8 cellular contexts compared by ENCODE assay signal in the genomic region with DNA sequence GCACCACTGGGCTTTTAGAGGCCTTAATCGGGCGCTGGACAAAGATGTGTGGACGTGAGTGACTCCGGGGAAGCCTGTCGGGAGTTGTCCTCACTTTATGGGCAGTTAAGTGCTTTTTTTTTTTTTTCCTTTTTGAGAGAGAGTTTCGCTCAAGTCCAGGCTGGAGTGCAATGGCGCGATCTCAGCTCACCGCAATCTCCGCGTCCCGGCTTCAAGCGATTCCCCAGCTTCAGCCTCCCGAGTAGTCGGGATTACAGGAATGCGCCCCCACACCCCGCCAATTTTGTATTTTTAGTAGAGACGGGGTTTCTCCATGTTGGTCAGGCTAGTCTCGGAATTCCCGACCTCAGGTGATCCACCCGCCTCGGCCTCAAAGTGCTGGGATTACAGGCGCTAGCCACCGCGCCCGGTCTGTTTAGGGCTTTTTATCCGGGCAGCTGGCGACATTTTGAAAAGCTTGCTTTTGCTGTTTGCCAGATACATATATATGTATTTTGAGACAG. TPM values are rescaled to one million over a fixed set of nuclear protein-coding genes. Genes with fewer than 3 reads are reported as not detected.
DNase-seq lines count a peak whose midpoint lies in the region; ATAC-seq and TF ChIP-seq lines count a peak whose summit lies in the region.

No MANE protein-coding gene starts in this region.

- TF ChIP-seq POLR2A in body of pancreas (IDR thresholded peaks at IDR 0.05) (no peak), right lobe of liver (IDR thresholded peaks at IDR 0.05) (no peak)

- peaks cover 17% of the 10 kb centered on the region for H3K4me1 Mint-ChIP-seq in type B pancreatic cell (ENCODE audit: unreplicated experiment)

- no peak for TF ChIP-seq CTCF in body of pancreas (IDR thresholded peaks at IDR 0.05)
- TF ChIP-seq CTCF in right lobe of liver (IDR thresholded peaks at IDR 0.05) = no peak
- TF ChIP-seq CTCF in type B pancreatic cell (conservative IDR thresholded peaks at IDR 0.05) = no peak

- DNase-seq in activated effector memory CD4-positive, alpha-beta T cell treated with anti-CD3 and anti-CD28 coated beads, Interleukin-2, amount 50 U/mL, for 16 hours = peak; percentile 62
- DNase-seq in activated effector memory CD4-positive, alpha-beta T cell treated with Interleukin-2 at 50 U/mL for 16 hours = no peak
- DNase-seq in body of pancreas (no peak), right lobe of liver (no peak), type B pancreatic cell (ENCODE audit: extremely low spot score, unreplicated experiment) (no peak), NCI-H510A treated with DMSO at 0.1 percent for 48 hours (lab: John Stamatoyannopoulos, UW) (no peak)

- peak overlapping the region; percentile 83 for H3K27ac Mint-ChIP-seq in type B pancreatic cell

- peak overlapping the region; percentile 92 to 97 (median 94) for H3K27ac ChIP-seq in body of pancreas
- peak overlapping the region in 2 of 3 donors; percentile 94 to 98 for H3K27ac ChIP-seq in right lobe of liver

- H3K4me1 ChIP-seq in body of pancreas = peaks cover 23% of the 10 kb centered on the region
- peaks cover 0 to 14% (median 0%) of the 10 kb centered on the region in 4 donors for H3K4me1 ChIP-seq in right lobe of liver

- ATAC-seq in body of pancreas (no peak), right lobe of liver (no peak), HG02763 (IDR thresholded peaks at IDR 0.05; ENCODE audit: unreplicated experiment) (no peak), HG03045 (IDR thresholded peaks at IDR 0.05; ENCODE audit: unreplicated experiment) (no peak)

- intact Hi-C loops in body of pancreas (cut with DNase I) = no loop called here
- intact Hi-C loops in right lobe of liver (cut with DNase I) = no loop called here

- no peaks in the 10 kb centered on the region for H3K27me3 Mint-ChIP-seq in type B pancreatic cell

- WGBS in body of pancreas, 2 donors = 44 to 52% methylated on average over 26 to 28 of the region's 28 CpGs
- 28% methylated on average over 22 of the region's 28 CpGs for WGBS in right lobe of liver (ENCODE audit: insufficient coverage, low coverage, low lambda C conversion rate, missing lambda C conversion rate)

- H3K4me3 ChIP-seq in body of pancreas (peak overlapping the region in 1 of 2 donors; percentile 77), right lobe of liver (peak overlapping the region; percentile 81 to 97 (median 81))

- no peaks in the 10 kb centered on the region for H3K36me3 ChIP-seq in body of pancreas (replicated peaks in 1 of 2; ENCODE audit: insufficient read depth in 1 of 2, low read depth in 2 of 2)
- no peaks in the 10 kb centered on the region for H3K36me3 ChIP-seq in right lobe of liver

- peaks cover 12% of the 10 kb centered on the region for H3K36me3 Mint-ChIP-seq in type B pancreatic cell

- no peaks in the 10 kb centered on the region for H3K27me3 ChIP-seq in body of pancreas
- no peaks in the 10 kb centered on the region for H3K27me3 ChIP-seq in right lobe of liver

- H3K9me3 Mint-ChIP-seq in type B pancreatic cell = no peaks in the 10 kb centered on the region

- H3K9me3 ChIP-seq in body of pancreas (no peaks in the 10 kb centered on the region), right lobe of liver (no peaks in the 10 kb centered on the region)

- H3K4me3 Mint-ChIP-seq in type B pancreatic cell = peak overlapping the region; percentile 93

RNA-seq across cellular contexts. Expression of gene MSH6, which starts 1.5 kb away (rescaled TPM):
- total RNA-seq in body of pancreas = 10 to 100 TPM; 12.2 to 15.8 TPM
- 10 to 100 TPM; 19.7 to 34.7 (median 23.0) TPM for total RNA-seq in right lobe of liver
- total RNA-seq in type B pancreatic cell (ENCODE audit: low replicate concordance) = 79.3 and 138 TPM in 2 replicates
